In the genomic region with DNA sequence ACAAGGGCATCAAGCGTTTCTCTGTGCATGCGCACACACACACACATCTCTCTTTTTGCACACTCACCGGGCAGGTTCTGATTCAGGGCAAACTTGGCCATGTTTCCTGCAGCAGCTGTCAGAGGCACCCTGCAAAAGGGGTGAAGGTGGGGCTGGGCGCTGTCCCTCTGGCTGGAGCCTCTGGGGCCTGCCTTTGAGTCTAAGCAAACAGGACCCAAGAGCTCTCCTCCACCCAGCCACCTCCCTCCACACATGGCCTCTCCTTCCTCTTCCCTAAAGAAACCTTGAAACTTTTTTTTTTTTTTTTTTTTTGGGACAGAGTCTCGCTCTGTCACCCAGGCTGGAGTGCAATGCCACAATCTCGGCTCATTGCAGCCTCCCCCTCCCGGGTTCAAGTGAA, we compare ENCODE assay signal across 1 cellular context.
TF ChIP-seq lines count a peak whose summit lies in the region.

No MANE protein-coding gene starts in this region.

TF ChIP-seq in HepG2, 621 proteins besides CTCF, POLR2A, EP300 and RAD21:
- TF ChIP-seq SRSF9 (IDR thresholded peaks at IDR 0.05; ENCODE audit: borderline replicate concordance, insufficient read depth, low read depth, low read length, poor library complexity, severe bottlenecking) (no peak), ZNF713 (CRISPR knock-in tag; IDR thresholded peaks at IDR 0.05) (no peak), CHD4 (IDR thresholded peaks at IDR 0.05; ENCODE audit: borderline replicate concordance, low read length) (no peak), ZKSCAN5 (CRISPR knock-in tag; IDR thresholded peaks at IDR 0.05) (no peak), ZFP36 (IDR thresholded peaks at IDR 0.05; ENCODE audit: borderline replicate concordance, low read depth, low read length, partially characterized antibody) (no peak), EHMT2 (IDR thresholded peaks at IDR 0.05; ENCODE audit: borderline replicate concordance, low read depth, low read length) (no peak), DMTF1 (CRISPR knock-in tag; IDR thresholded peaks at IDR 0.05) (no peak), YEATS2 (CRISPR knock-in tag; IDR thresholded peaks at IDR 0.05; ENCODE audit: borderline replicate concordance) (no peak), ZNF883 (CRISPR knock-in tag; IDR thresholded peaks at IDR 0.05; ENCODE audit: not compliant biosample characterization) (no peak), KAT8 (CRISPR knock-in tag; IDR thresholded peaks at IDR 0.05) (no peak), TAF1 (CRISPR knock-in tag; IDR thresholded peaks at IDR 0.05) (no peak), CENPBD1 (CRISPR knock-in tag; IDR thresholded peaks at IDR 0.05; ENCODE audit: borderline replicate concordance, low read depth) (no peak), RARA (CRISPR knock-in tag; IDR thresholded peaks at IDR 0.05) (no peak)
- TF ChIP-seq, protein P1, sequence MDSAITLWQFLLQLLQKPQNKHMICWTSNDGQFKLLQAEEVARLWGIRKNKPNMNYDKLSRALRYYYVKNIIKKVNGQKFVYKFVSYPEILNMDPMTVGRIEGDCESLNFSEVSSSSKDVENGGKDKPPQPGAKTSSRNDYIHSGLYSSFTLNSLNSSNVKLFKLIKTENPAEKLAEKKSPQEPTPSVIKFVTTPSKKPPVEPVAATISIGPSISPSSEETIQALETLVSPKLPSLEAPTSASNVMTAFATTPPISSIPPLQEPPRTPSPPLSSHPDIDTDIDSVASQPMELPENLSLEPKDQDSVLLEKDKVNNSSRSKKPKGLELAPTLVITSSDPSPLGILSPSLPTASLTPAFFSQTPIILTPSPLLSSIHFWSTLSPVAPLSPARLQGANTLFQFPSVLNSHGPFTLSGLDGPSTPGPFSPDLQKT (CRISPR knock-in tag; IDR thresholded peaks at IDR 0.05; ENCODE audit: borderline replicate concordance) = no peak
- TF ChIP-seq, protein P2, sequence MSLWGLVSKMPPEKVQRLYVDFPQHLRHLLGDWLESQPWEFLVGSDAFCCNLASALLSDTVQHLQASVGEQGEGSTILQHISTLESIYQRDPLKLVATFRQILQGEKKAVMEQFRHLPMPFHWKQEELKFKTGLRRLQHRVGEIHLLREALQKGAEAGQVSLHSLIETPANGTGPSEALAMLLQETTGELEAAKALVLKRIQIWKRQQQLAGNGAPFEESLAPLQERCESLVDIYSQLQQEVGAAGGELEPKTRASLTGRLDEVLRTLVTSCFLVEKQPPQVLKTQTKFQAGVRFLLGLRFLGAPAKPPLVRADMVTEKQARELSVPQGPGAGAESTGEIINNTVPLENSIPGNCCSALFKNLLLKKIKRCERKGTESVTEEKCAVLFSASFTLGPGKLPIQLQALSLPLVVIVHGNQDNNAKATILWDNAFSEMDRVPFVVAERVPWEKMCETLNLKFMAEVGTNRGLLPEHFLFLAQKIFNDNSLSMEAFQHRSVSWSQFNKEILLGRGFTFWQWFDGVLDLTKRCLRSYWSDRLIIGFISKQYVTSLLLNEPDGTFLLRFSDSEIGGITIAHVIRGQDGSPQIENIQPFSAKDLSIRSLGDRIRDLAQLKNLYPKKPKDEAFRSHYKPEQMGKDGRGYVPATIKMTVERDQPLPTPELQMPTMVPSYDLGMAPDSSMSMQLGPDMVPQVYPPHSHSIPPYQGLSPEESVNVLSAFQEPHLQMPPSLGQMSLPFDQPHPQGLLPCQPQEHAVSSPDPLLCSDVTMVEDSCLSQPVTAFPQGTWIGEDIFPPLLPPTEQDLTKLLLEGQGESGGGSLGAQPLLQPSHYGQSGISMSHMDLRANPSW (CRISPR knock-in tag; IDR thresholded peaks at IDR 0.05; ENCODE audit: borderline replicate concordance) = no peak
- TF ChIP-seq, protein P3, sequence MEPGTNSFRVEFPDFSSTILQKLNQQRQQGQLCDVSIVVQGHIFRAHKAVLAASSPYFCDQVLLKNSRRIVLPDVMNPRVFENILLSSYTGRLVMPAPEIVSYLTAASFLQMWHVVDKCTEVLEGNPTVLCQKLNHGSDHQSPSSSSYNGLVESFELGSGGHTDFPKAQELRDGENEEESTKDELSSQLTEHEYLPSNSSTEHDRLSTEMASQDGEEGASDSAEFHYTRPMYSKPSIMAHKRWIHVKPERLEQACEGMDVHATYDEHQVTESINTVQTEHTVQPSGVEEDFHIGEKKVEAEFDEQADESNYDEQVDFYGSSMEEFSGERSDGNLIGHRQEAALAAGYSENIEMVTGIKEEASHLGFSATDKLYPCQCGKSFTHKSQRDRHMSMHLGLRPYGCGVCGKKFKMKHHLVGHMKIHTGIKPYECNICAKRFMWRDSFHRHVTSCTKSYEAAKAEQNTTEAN (CRISPR knock-in tag; conservative IDR thresholded peaks at IDR 0.05) = no peak
- TF ChIP-seq, protein P4, sequence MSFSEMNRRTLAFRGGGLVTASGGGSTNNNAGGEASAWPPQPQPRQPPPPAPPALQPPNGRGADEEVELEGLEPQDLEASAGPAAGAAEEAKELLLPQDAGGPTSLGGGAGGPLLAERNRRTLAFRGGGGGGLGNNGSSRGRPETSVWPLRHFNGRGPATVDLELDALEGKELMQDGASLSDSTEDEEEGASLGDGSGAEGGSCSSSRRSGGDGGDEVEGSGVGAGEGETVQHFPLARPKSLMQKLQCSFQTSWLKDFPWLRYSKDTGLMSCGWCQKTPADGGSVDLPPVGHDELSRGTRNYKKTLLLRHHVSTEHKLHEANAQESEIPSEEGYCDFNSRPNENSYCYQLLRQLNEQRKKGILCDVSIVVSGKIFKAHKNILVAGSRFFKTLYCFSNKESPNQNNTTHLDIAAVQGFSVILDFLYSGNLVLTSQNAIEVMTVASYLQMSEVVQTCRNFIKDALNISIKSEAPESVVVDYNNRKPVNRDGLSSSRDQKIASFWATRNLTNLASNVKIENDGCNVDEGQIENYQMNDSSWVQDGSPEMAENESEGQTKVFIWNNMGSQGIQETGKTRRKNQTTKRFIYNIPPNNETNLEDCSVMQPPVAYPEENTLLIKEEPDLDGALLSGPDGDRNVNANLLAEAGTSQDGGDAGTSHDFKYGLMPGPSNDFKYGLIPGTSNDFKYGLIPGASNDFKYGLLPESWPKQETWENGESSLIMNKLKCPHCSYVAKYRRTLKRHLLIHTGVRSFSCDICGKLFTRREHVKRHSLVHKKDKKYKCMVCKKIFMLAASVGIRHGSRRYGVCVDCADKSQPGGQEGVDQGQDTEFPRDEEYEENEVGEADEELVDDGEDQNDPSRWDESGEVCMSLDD (CRISPR knock-in tag; IDR thresholded peaks at IDR 0.05; ENCODE audit: borderline replicate concordance) = no peak
